26 cellular contexts compared by ENCODE assay signal in genomic region chr17:12899604-12900003, GRCh38.
"Had no signal": no experiment of that assay in that cellular context is flagged by ENCODE, and none has a peak within 500 bp of the region (broad histone marks: within the 10 kb centered on the region; RNA-seq: fewer than 3 reads in every experiment).

No MANE protein-coding gene starts in this region.

- H3K4me1 Mint-ChIP-seq: immature natural killer cell, naive B cell had no signal

- H3K27ac ChIP-seq: coronary artery, dorsolateral prefrontal cortex, esophagus muscularis mucosa, foreskin keratinocyte, gastroesophageal sphincter, heart left ventricle, hepatocyte, lower lobe of right lung had no signal

- FAIRE-seq: colon, endothelial cell of umbilical vein, frontal cortex, kidney had no signal

- H3K27me3 ChIP-seq: dorsolateral prefrontal cortex, esophagus muscularis mucosa, foreskin keratinocyte, gastroesophageal sphincter, heart left ventricle, hepatocyte had no signal

- H3K4me1 ChIP-seq: esophagus muscularis mucosa, foreskin keratinocyte, gastroesophageal sphincter, heart left ventricle, lower lobe of right lung had no signal

- ATAC-seq: foreskin keratinocyte, gastroesophageal sphincter, heart left ventricle, left colon, left lobe of liver, left ventricle myocardium superior, mucosa of descending colon had no signal

- H3K79me2 ChIP-seq: hepatocyte had no signal

- H3K4me2 ChIP-seq: hepatocyte had no signal

- H3K36me3 ChIP-seq: lower lobe of right lung had no signal

- H3K36me3 Mint-ChIP-seq: immature natural killer cell, naive B cell had no signal

- H3K4me3 Mint-ChIP-seq: immature natural killer cell, mesothelial cell of epicardium, naive B cell had no signal

- H3K9me3 ChIP-seq: gastroesophageal sphincter, lower lobe of right lung, mucosa of descending colon had no signal

- DNase-seq: dermis blood vessel endothelial cell; dorsolateral prefrontal cortex; effector CD4-positive, alpha-beta T cell; effector memory CD4-positive, alpha-beta T cell; foreskin keratinocyte; heart left ventricle; hypothalamus; immature natural killer cell; islet precursor cell; kidney; kidney glomerular epithelial cell; left colon; left ventricle myocardium superior; lower lobe of right lung; mesenchymal stem cell; mucosa of descending colon; naive B cell had no signal

- H3K27ac Mint-ChIP-seq: immature natural killer cell, mesothelial cell of epicardium, naive B cell had no signal

- H3K4me3 ChIP-seq: coronary artery, dorsolateral prefrontal cortex, esophagus muscularis mucosa, gastroesophageal sphincter, heart left ventricle, hepatocyte, lower lobe of right lung, mucosa of descending colon had no signal

- H2AFZ ChIP-seq: hepatocyte had no signal
